Comparison of ENCODE assay signal across 20 cellular contexts in the genomic region with DNA sequence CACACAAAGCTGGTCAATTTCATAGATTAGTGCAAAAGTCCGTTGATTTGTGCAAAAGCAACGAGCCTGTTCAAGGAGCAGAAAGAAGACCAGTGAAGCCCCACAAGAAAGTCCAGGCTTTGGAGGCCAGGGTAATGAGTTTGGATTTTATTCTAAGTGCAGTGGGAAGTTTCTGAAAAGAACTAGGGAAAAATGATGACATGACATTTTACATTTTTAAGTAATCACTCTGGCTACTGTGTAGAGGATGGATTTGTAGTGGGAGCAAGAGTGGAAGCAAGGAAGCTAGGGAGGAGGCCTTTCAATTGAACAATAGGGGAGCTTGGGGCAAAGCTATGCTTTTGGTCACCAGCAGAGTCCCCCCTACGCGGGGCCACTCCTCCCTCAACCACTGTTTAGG.
"Had no signal": no experiment of that assay in that cellular context is flagged by ENCODE, and none has a peak within 500 bp of the region (broad histone marks: within the 10 kb centered on the region; RNA-seq: fewer than 3 reads in every experiment).

No MANE protein-coding gene starts in this region.

- H3K4me3 ChIP-seq: MG63 had no signal

- H3K27ac ChIP-seq: RWPE1 had no signal

- H3K36me3 ChIP-seq: MG63 had no signal

- H3K9me3 ChIP-seq: MG63, SK-N-SH had no signal

- DNase-seq: KBM-7; NCI-H1092; NCI-H1436; NCI-H1694; NCI-H187 treated with DMSO at 0.1 percent for 48 hours; NCI-H2029 treated with DMSO at 0.1 percent for 48 hours; NCI-H2107; NCI-H2227 treated with DMSO at 0.1 percent for 48 hours; NCI-H524; NCI-H526 treated with DMSO at 0.1 percent for 48 hours; NCI-H748 treated with DMSO at 0.1 percent for 48 hours; NK-92 treated with Interleukin-12 subunit alpha and Interleukin-12 subunit beta, amount 100 ng/mL, for 24 hours; PC-3; SHP77; SK-N-SH; SW 1271; T-cell had no signal

- H3K4me2 ChIP-seq: SK-N-SH had no signal

- H3K27me3 ChIP-seq: MG63 had no signal

- H3K9ac ChIP-seq: SK-N-SH had no signal

- ATAC-seq: Panc1, PC-3, T-cell had no signal
